ENCODE assay signal across 15 cellular contexts in genomic region chr2:37645836-37646235, GRCh38. TPM values are rescaled to one million over a fixed set of nuclear protein-coding genes. Genes with fewer than 3 reads are reported as not detected.
A peak's percentile ranks its signal among the peaks of the same experiment; 100 is the strongest.
DNase-seq lines count a peak whose midpoint lies in the region; TF ChIP-seq lines count a peak whose summit lies in the region.
"Had no signal": no experiment of that assay in that cellular context is flagged by ENCODE, and none has a peak within 500 bp of the region (broad histone marks: within the 10 kb centered on the region; RNA-seq: fewer than 3 reads in every experiment).

No MANE protein-coding gene starts in this region.

- H3K36me3 Mint-ChIP-seq in T-helper 2 cell treated with Interferon-gamma antibody and Interleukin-4, amounts not matched to agents 5 μg/mL and 100 μg/mL, for 36 hours (ENCODE audit: low read depth) = peaks cover 69% of the 10 kb centered on the region

- intact Hi-C loops in ascending aorta (cut with DNase I) = no loop called here

- H3K9me3 ChIP-seq in ascending aorta (no peaks in the 10 kb centered on the region), neutrophil (no peaks in the 10 kb centered on the region)
- H3K9me3 ChIP-seq: tibial nerve had no signal

- peaks cover 26% of the 10 kb centered on the region for H3K4me1 Mint-ChIP-seq in T-helper 2 cell treated with Interferon-gamma antibody and Interleukin-4, amounts not matched to agents 5 μg/mL and 100 μg/mL, for 36 hours (ENCODE audit: low read depth)

- H3K27me3 ChIP-seq in ascending aorta (no peaks in the 10 kb centered on the region), neutrophil (no peaks in the 10 kb centered on the region)
- H3K27me3 ChIP-seq: tibial nerve had no signal

- TF ChIP-seq CTCF in ascending aorta (IDR thresholded peaks at IDR 0.05) (no peak), neutrophil (IDR thresholded peaks at IDR 0.05) (no peak)

- no peak overlapping the region for H3K4me3 ChIP-seq in ascending aorta
- peak overlapping the region in 1 of 2 experiments; percentile 23 for H3K4me3 ChIP-seq in neutrophil (ENCODE audit: low read depth in 1 of 2, low read length in 1 of 2)
- H3K4me3 ChIP-seq: tibial nerve had no signal

- H3K9me3 Mint-ChIP-seq in T-helper 2 cell treated with Interferon-gamma antibody and Interleukin-4, amounts not matched to agents 5 μg/mL and 100 μg/mL, for 36 hours = peaks cover 29% of the 10 kb centered on the region

- H3K36me3 ChIP-seq in ascending aorta (peaks cover 16 to 32% of the 10 kb centered on the region in 2 donors), neutrophil (peaks cover 79% of the 10 kb centered on the region)

- H3K4me1 ChIP-seq in ascending aorta = peaks cover 5 to 31% of the 10 kb centered on the region in 2 donors
- peaks cover 87 to 95% of the 10 kb centered on the region in 2 experiments for H3K4me1 ChIP-seq in neutrophil (ENCODE audit: control insufficient read depth in 1 of 2, insufficient read depth in 1 of 2, low read depth in 1 of 2, low read length in 1 of 2)

- DNase-seq in T-helper 2 cell treated with Interferon-gamma antibody and Interleukin-4, amounts not matched to agents 5 μg/mL and 100 μg/mL, for 36 hours (ENCODE audit: low spot score) = no peak
- DNase-seq in T-helper 2 cell = no peak
- DNase-seq in M059J (ENCODE audit: low read depth) = peak; percentile 39
- DNase-seq in ascending aorta (ENCODE audit: low spot score in 2 of 2) = no peak
- DNase-seq in stimulated activated CD4-positive, alpha-beta T cell treated with anti-CD3 and anti-CD28 coated beads, Interleukin-4, amount 100 ng/mL, for 24 hours = no peak
- no peak for DNase-seq in pons (ENCODE audit: low spot score)
- DNase-seq in NCI-H1417 (lab: John Stamatoyannopoulos, UW) = no peak
- DNase-seq: Calu3; NCI-H2029; NCI-H774; SIG-M5; stimulated activated CD4-positive, alpha-beta T cell treated with anti-CD3 and anti-CD28 coated beads, Interleukin-12 subunit alpha, Interleukin-12 subunit beta, amount 100 ng/mL, for 4 hours had no signal

- peak overlapping the region; percentile 80 for H3K27ac Mint-ChIP-seq in T-helper 2 cell treated with Interferon-gamma antibody and Interleukin-4, amounts not matched to agents 5 μg/mL and 100 μg/mL, for 36 hours

- H3K4me3 Mint-ChIP-seq in T-helper 2 cell treated with Interferon-gamma antibody and Interleukin-4, amounts not matched to agents 5 μg/mL and 100 μg/mL, for 36 hours = no peak overlapping the region

- H3K27me3 Mint-ChIP-seq in T-helper 2 cell treated with Interferon-gamma antibody and Interleukin-4, amounts not matched to agents 5 μg/mL and 100 μg/mL, for 36 hours (ENCODE audit: low read depth) = no peaks in the 10 kb centered on the region

- H3K27ac ChIP-seq in ascending aorta (peak overlapping the region; percentile 7 to 47), neutrophil (peak overlapping the region; percentile 96)
- H3K27ac ChIP-seq: 22Rv1 had no signal

RNA-seq across cellular contexts. Expression of gene CDC42EP3, which starts 25.6 kb away (rescaled TPM):
- total RNA-seq in M059J (2014; rRNA removed; shearing (Covaris generic)) = 63.4 and 78.4 TPM in 2 replicates
- total RNA-seq in ascending aorta = 65.5 TPM
